1 cellular context compared by ENCODE assay signal in the genomic region with DNA sequence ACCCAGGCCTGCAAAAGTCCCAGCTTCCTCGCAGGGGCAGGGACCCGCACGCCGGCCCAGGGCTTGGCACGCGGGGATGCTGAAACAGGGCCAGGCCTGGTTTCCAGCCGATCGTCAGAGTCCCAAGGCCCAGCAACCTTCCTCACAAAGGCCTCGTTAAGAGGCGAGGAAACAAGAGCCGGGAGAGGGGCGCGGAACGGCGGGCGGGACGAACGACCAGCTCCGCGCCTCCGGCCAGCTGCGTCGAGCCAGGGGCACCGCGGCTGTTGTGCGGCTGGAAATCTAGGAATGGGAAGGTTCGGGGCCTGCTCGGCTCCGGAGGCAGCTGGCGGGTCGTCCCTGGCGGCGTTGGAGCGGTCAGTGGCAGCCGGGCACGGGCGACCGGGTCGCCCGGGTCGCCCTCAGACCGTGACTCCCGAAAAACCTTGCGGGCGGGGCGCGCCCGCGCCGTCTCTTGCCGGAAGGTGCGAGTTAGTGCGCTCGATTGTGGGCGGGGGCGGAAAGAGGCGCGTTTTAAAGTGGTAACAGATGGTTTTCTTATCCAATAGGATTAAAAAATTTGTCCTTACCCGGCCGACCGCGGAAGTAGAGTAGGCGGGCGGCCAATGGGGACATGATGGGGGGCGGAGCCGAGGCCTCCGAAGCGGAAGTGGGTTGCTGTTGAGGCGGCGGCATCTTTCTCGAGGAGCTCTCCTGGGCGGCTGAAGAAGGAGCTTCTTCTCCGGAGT.
TF ChIP-seq lines count a peak whose summit lies in the region.

A gene with protein sequence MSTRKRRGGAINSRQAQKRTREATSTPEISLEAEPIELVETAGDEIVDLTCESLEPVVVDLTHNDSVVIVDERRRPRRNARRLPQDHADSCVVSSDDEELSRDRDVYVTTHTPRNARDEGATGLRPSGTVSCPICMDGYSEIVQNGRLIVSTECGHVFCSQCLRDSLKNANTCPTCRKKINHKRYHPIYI (plus strand): TSS at position 643 of the 728 bp plus-strand sequence. CDS start 21,388 bp downstream, outside the sequence.

TF ChIP-seq in HepG2, 621 proteins besides CTCF, POLR2A, EP300 and RAD21 (continued from another document and continues in another):
- TF ChIP-seq, protein P1, sequence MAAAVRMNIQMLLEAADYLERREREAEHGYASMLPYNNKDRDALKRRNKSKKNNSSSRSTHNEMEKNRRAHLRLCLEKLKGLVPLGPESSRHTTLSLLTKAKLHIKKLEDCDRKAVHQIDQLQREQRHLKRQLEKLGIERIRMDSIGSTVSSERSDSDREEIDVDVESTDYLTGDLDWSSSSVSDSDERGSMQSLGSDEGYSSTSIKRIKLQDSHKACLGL (CRISPR knock-in tag; IDR thresholded peaks at IDR 0.05) = 0 out of 2 replicates have a peak, but pooled peaks have one; percentile 40
- TF ChIP-seq NFYB (CRISPR knock-in tag; IDR thresholded peaks at IDR 0.05) = peak; percentile 95
- TF ChIP-seq TBX2 (CRISPR knock-in tag; IDR thresholded peaks at IDR 0.05; ENCODE audit: borderline replicate concordance) = peak; percentile 77
- TF ChIP-seq, protein P2, sequence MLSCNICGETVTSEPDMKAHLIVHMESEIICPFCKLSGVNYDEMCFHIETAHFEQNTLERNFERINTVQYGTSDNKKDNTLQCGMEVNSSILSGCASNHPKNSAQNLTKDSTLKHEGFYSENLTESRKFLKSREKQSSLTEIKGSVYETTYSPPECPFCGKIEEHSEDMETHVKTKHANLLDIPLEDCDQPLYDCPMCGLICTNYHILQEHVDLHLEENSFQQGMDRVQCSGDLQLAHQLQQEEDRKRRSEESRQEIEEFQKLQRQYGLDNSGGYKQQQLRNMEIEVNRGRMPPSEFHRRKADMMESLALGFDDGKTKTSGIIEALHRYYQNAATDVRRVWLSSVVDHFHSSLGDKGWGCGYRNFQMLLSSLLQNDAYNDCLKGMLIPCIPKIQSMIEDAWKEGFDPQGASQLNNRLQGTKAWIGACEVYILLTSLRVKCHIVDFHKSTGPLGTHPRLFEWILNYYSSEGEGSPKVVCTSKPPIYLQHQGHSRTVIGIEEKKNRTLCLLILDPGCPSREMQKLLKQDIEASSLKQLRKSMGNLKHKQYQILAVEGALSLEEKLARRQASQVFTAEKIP (CRISPR knock-in tag; IDR thresholded peaks at IDR 0.05; ENCODE audit: borderline replicate concordance) = 0 out of 2 replicates have a peak, but pooled peaks have one; percentile 23
- 0 out of 2 replicates have a peak, but pooled peaks have one; percentile 18 for TF ChIP-seq TOPORS (CRISPR knock-in tag; IDR thresholded peaks at IDR 0.05)
- no peak for TF ChIP-seq NBN (conservative IDR thresholded peaks at IDR 0.05)
- TF ChIP-seq ZNF12 (CRISPR knock-in tag; IDR thresholded peaks at IDR 0.05) = peak; percentile 34; the same call in 1 of the 2 replicates
- peak; percentile 92; the same call in 1 of the 2 replicates for TF ChIP-seq ZNF33B (CRISPR knock-in tag; IDR thresholded peaks at IDR 0.05)
- no peak for TF ChIP-seq ZBTB21 (CRISPR knock-in tag; IDR thresholded peaks at IDR 0.05)
- peak; percentile 68 for TF ChIP-seq TAF1 (CRISPR knock-in tag; IDR thresholded peaks at IDR 0.05)
- 0 out of 2 replicates have a peak, but pooled peaks have one; percentile 36 for TF ChIP-seq ZNF557 (CRISPR knock-in tag; IDR thresholded peaks at IDR 0.05)
- TF ChIP-seq, protein P3, sequence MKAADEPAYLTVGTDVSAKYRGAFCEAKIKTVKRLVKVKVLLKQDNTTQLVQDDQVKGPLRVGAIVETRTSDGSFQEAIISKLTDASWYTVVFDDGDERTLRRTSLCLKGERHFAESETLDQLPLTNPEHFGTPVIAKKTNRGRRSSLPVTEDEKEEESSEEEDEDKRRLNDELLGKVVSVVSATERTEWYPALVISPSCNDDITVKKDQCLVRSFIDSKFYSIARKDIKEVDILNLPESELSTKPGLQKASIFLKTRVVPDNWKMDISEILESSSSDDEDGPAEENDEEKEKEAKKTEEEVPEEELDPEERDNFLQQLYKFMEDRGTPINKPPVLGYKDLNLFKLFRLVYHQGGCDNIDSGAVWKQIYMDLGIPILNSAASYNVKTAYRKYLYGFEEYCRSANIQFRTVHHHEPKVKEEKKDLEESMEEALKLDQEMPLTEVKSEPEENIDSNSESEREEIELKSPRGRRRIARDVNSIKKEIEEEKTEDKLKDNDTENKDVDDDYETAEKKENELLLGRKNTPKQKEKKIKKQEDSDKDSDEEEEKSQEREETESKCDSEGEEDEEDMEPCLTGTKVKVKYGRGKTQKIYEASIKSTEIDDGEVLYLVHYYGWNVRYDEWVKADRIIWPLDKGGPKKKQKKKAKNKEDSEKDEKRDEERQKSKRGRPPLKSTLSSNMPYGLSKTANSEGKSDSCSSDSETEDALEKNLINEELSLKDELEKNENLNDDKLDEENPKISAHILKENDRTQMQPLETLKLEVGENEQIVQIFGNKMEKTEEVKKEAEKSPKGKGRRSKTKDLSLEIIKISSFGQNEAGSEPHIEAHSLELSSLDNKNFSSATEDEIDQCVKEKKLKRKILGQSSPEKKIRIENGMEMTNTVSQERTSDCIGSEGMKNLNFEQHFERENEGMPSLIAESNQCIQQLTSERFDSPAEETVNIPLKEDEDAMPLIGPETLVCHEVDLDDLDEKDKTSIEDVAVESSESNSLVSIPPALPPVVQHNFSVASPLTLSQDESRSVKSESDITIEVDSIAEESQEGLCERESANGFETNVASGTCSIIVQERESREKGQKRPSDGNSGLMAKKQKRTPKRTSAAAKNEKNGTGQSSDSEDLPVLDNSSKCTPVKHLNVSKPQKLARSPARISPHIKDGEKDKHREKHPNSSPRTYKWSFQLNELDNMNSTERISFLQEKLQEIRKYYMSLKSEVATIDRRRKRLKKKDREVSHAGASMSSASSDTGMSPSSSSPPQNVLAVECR (CRISPR knock-in tag; IDR thresholded peaks at IDR 0.05; ENCODE audit: borderline replicate concordance) = peak; percentile 76; the same call in 1 of the 2 replicates
- 0 out of 2 replicates have a peak, but pooled peaks have one; percentile 33 for TF ChIP-seq MXD4 (CRISPR knock-in tag; IDR thresholded peaks at IDR 0.05)
- peak; percentile 82; the same call in 1 of the 2 replicates for TF ChIP-seq KAT8 (CRISPR knock-in tag; IDR thresholded peaks at IDR 0.05)
- TF ChIP-seq HOXA5 (CRISPR knock-in tag; IDR thresholded peaks at IDR 0.05) = peak; percentile 86; the same call in 1 of the 2 replicates
- TF ChIP-seq THAP11 (CRISPR knock-in tag; IDR thresholded peaks at IDR 0.05) = peak; percentile 78; the same call in 1 of the 2 replicates
- 0 out of 2 replicates have a peak, but pooled peaks have one; percentile 54 for TF ChIP-seq GZF1 (CRISPR knock-in tag; IDR thresholded peaks at IDR 0.05)
- TF ChIP-seq ZSCAN9 (CRISPR knock-in tag; IDR thresholded peaks at IDR 0.05; ENCODE audit: borderline replicate concordance) = 0 out of 2 replicates have a peak, but pooled peaks have one; percentile 73
- no peak; the same call in 1 of the 2 replicates for TF ChIP-seq ZMAT3 (CRISPR knock-in tag; conservative IDR thresholded peaks at IDR 0.05)
- 0 out of 2 replicates have a peak, but pooled peaks have one; percentile 24 for TF ChIP-seq TMF1 (CRISPR knock-in tag; IDR thresholded peaks at IDR 0.05; ENCODE audit: low read depth)
- TF ChIP-seq, protein P4, sequence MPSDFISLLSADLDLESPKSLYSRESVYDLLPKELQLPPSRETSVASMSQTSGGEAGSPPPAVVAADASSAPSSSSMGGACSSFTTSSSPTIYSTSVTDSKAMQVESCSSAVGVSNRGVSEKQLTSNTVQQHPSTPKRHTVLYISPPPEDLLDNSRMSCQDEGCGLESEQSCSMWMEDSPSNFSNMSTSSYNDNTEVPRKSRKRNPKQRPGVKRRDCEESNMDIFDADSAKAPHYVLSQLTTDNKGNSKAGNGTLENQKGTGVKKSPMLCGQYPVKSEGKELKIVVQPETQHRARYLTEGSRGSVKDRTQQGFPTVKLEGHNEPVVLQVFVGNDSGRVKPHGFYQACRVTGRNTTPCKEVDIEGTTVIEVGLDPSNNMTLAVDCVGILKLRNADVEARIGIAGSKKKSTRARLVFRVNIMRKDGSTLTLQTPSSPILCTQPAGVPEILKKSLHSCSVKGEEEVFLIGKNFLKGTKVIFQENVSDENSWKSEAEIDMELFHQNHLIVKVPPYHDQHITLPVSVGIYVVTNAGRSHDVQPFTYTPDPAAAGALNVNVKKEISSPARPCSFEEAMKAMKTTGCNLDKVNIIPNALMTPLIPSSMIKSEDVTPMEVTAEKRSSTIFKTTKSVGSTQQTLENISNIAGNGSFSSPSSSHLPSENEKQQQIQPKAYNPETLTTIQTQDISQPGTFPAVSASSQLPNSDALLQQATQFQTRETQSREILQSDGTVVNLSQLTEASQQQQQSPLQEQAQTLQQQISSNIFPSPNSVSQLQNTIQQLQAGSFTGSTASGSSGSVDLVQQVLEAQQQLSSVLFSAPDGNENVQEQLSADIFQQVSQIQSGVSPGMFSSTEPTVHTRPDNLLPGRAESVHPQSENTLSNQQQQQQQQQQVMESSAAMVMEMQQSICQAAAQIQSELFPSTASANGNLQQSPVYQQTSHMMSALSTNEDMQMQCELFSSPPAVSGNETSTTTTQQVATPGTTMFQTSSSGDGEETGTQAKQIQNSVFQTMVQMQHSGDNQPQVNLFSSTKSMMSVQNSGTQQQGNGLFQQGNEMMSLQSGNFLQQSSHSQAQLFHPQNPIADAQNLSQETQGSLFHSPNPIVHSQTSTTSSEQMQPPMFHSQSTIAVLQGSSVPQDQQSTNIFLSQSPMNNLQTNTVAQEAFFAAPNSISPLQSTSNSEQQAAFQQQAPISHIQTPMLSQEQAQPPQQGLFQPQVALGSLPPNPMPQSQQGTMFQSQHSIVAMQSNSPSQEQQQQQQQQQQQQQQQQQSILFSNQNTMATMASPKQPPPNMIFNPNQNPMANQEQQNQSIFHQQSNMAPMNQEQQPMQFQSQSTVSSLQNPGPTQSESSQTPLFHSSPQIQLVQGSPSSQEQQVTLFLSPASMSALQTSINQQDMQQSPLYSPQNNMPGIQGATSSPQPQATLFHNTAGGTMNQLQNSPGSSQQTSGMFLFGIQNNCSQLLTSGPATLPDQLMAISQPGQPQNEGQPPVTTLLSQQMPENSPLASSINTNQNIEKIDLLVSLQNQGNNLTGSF (CRISPR knock-in tag; IDR thresholded peaks at IDR 0.05) = 0 out of 2 replicates have a peak, but pooled peaks have one; percentile 68
- no peak for TF ChIP-seq ATF7 (IDR thresholded peaks at IDR 0.05)
- no peak for TF ChIP-seq ATF7 (CRISPR knock-in tag; IDR thresholded peaks at IDR 0.05)
- TF ChIP-seq, protein P5, sequence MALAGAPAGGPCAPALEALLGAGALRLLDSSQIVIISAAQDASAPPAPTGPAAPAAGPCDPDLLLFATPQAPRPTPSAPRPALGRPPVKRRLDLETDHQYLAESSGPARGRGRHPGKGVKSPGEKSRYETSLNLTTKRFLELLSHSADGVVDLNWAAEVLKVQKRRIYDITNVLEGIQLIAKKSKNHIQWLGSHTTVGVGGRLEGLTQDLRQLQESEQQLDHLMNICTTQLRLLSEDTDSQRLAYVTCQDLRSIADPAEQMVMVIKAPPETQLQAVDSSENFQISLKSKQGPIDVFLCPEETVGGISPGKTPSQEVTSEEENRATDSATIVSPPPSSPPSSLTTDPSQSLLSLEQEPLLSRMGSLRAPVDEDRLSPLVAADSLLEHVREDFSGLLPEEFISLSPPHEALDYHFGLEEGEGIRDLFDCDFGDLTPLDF (CRISPR knock-in tag; IDR thresholded peaks at IDR 0.05) = peak; percentile 79
- TF ChIP-seq DNMT3B (CRISPR knock-in tag; conservative IDR thresholded peaks at IDR 0.05) = peak; percentile 23; the same call in 1 of the 2 replicates
- TF ChIP-seq SALL1 (CRISPR knock-in tag; IDR thresholded peaks at IDR 0.05) = peak; percentile 56; the same call in 1 of the 2 replicates
- 0 out of 2 replicates have a peak, but pooled peaks have one; percentile 71 for TF ChIP-seq ZNF737 (CRISPR knock-in tag; IDR thresholded peaks at IDR 0.05; ENCODE audit: borderline replicate concordance)
- TF ChIP-seq ZNF121 (CRISPR knock-in tag; IDR thresholded peaks at IDR 0.05) = no peak
- 0 out of 2 replicates have a peak, but pooled peaks have one; percentile 51 for TF ChIP-seq ZNF816 (CRISPR knock-in tag; IDR thresholded peaks at IDR 0.05; ENCODE audit: borderline replicate concordance)
- TF ChIP-seq GABPB1 (CRISPR knock-in tag; IDR thresholded peaks at IDR 0.05) = peak; percentile 94
- no peak for TF ChIP-seq FOSL2 (CRISPR knock-in tag; IDR thresholded peaks at IDR 0.05)
- TF ChIP-seq, protein P6, sequence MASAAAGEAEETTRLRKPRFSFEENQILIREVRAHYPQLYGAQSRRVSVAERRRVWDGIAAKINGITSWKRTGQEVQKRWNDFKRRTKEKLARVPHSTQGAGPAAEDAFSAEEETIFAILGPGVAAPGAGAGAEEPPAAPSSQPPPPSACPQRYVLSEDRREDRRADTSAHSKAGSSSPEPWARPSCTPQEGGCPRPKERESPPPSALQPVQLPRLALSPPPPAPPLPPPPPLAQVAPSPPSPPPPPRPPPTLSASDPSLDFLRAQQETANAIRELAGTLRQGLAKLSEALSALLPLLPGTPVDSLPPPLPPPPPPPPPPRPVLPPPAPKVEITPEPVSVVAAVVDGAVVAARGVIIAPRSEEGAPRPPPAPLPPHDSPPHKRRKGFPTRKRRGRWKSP (CRISPR knock-in tag; IDR thresholded peaks at IDR 0.05) = 0 out of 2 replicates have a peak, but pooled peaks have one; percentile 27
- TF ChIP-seq ZNF264 (CRISPR knock-in tag; IDR thresholded peaks at IDR 0.05) = 0 out of 2 replicates have a peak, but pooled peaks have one; percentile 41
- TF ChIP-seq ZSCAN20 (CRISPR knock-in tag; IDR thresholded peaks at IDR 0.05; ENCODE audit: borderline replicate concordance) = peak; percentile 89; the same call in 1 of the 2 replicates
- peak; percentile 50; the same call in 1 of the 2 replicates for TF ChIP-seq ZNF431 (CRISPR knock-in tag; IDR thresholded peaks at IDR 0.05; ENCODE audit: borderline replicate concordance, low read depth)
- TF ChIP-seq NR2C2 (CRISPR knock-in tag; IDR thresholded peaks at IDR 0.05; ENCODE audit: borderline replicate concordance) = peak; percentile 85
- 0 out of 2 replicates have a peak, but pooled peaks have one; percentile 61 for TF ChIP-seq ZNF703 (CRISPR knock-in tag; IDR thresholded peaks at IDR 0.05; ENCODE audit: borderline replicate concordance)
- TF ChIP-seq ZNF768 (CRISPR knock-in tag; IDR thresholded peaks at IDR 0.05) = peak; percentile 61; the same call in 1 of the 2 replicates
- peak; percentile 96; the same call in 1 of the 2 replicates for TF ChIP-seq ELF4 (CRISPR knock-in tag; IDR thresholded peaks at IDR 0.05; ENCODE audit: borderline replicate concordance)
- TF ChIP-seq MAFG (CRISPR knock-in tag; IDR thresholded peaks at IDR 0.05) = no peak
- no peak; the same call in 1 of the 2 replicates for TF ChIP-seq ZFYVE20 (CRISPR knock-in tag; IDR thresholded peaks at IDR 0.05; ENCODE audit: borderline replicate concordance, low read depth)
- peak; percentile 48; the same call in 1 of the 2 replicates for TF ChIP-seq ZNF263 (CRISPR knock-in tag; IDR thresholded peaks at IDR 0.05)
